ENCODE assay signal across 21 cellular contexts in genomic region chr19:11247391-11247790, GRCh38. TPM values are rescaled to one million over a fixed set of nuclear protein-coding genes. Genes with fewer than 3 reads are reported as not detected.
DNase-seq lines count a peak whose midpoint lies in the region; ATAC-seq and TF ChIP-seq lines count a peak whose summit lies in the region.
"Had no signal": no experiment of that assay in that cellular context is flagged by ENCODE, and none has a peak within 500 bp of the region (broad histone marks: within the 10 kb centered on the region; RNA-seq: fewer than 3 reads in every experiment).

No MANE protein-coding gene starts in this region.

- H3K27me3 ChIP-seq in testis, result no peaks in the 10 kb centered on the region
- H3K27me3 ChIP-seq: pancreas had no signal

- ATAC-seq in activated T-cell treated with anti-CD3 and anti-CD28 coated beads, Interleukin-2, amount 50 U/mL, for 4 hours, result no peak
- ATAC-seq: pancreas had no signal

- H3K4me1 Mint-ChIP-seq in activated T-cell treated with anti-CD3 and anti-CD28 coated beads, Interleukin-2, amount 50 U/mL, for 4 hours (ENCODE audit: low read depth), result no peaks in the 10 kb centered on the region

- peaks cover 16% of the 10 kb centered on the region for H3K4me1 ChIP-seq in testis
- H3K4me1 ChIP-seq: pancreas had no signal

- DNase-seq in choroid plexus epithelial cell (ENCODE audit: low read depth) (peak; percentile 33), cardiac septum (ENCODE audit: low spot score) (peak; percentile 91), lung microvascular endothelial cell (ENCODE audit: low read depth in 2 of 2) (peak; percentile 70 to 80), testis (peak; percentile 62), NCI-H1417 treated with DMSO at 0.1 percent for 48 hours (lab: John Stamatoyannopoulos, UW) (no peak), NCI-H446 (lab: John Stamatoyannopoulos, UW) (no peak)
- DNase-seq in activated CD4-positive, CD25-positive, alpha-beta regulatory T cell treated with anti-CD3 and anti-CD28 coated beads, Interleukin-2, amount 50 U/mL, for 72 hours, result no peak
- DNase-seq in activated T-cell treated with anti-CD3 and anti-CD28 coated beads, Interleukin-2, amount 50 U/mL, for 4 hours, result no peak
- DNase-seq: activated CD4-positive, alpha-beta memory T cell treated with anti-CD3 and anti-CD28 coated beads for 36 hours; activated T-cell treated with anti-CD3 and anti-CD28 coated beads, Interleukin-2, amount 50 U/mL, for 1 hour; CD8-positive, alpha-beta memory T cell; erythroblast; NCI-H1092 treated with DMSO at 0.1 percent for 48 hours; NCI-H69; SHP77 treated with DMSO at 0.1 percent for 48 hours; stimulated activated CD4-positive, alpha-beta T cell treated with anti-CD3 and anti-CD28 coated beads, Interleukin-12 subunit alpha, Interleukin-12 subunit beta, amount 100 ng/mL, for 4 hours; T-helper 2 cell had no signal

- no peak overlapping the region for H3K4me3 ChIP-seq in choroid plexus epithelial cell (ENCODE audit: low read depth, low read length)
- no peak overlapping the region for H3K4me3 ChIP-seq in testis
- H3K4me3 ChIP-seq: pancreas had no signal

- H3K4me3 Mint-ChIP-seq in activated T-cell treated with anti-CD3 and anti-CD28 coated beads, Interleukin-2, amount 50 U/mL, for 4 hours, result no peak overlapping the region
- H3K4me3 Mint-ChIP-seq: activated CD4-positive, alpha-beta memory T cell treated with anti-CD3 and anti-CD28 coated beads for 36 hours; activated naive CD8-positive, alpha-beta T cell; brain; CD8-positive, alpha-beta memory T cell; type B pancreatic cell had no signal

- no peaks in the 10 kb centered on the region for H3K9me3 Mint-ChIP-seq in activated T-cell treated with anti-CD3 and anti-CD28 coated beads, Interleukin-2, amount 50 U/mL, for 4 hours
- H3K9me3 Mint-ChIP-seq: activated CD4-positive, alpha-beta memory T cell treated with anti-CD3 and anti-CD28 coated beads for 36 hours; brain; CD8-positive, alpha-beta memory T cell; type B pancreatic cell had no signal

- WGBS in testis, 2 donors, result 68 to 85% methylated on average over 10 of the region's 10 CpGs

- no peak for TF ChIP-seq POLR2A in testis (IDR thresholded peaks at IDR 0.05)

- no peaks in the 10 kb centered on the region for H3K36me3 Mint-ChIP-seq in activated T-cell treated with anti-CD3 and anti-CD28 coated beads, Interleukin-2, amount 50 U/mL, for 4 hours (ENCODE audit: insufficient read depth)
- H3K36me3 Mint-ChIP-seq: activated CD4-positive, alpha-beta memory T cell treated with anti-CD3 and anti-CD28 coated beads for 36 hours; activated naive CD8-positive, alpha-beta T cell; CD8-positive, alpha-beta memory T cell had no signal

- no peaks in the 10 kb centered on the region for H3K9me3 ChIP-seq in testis
- H3K9me3 ChIP-seq: pancreas had no signal

- intact Hi-C loops in cardiac septum (cut with DNase I) (no loop called here), testis (cut with DNase I; ENCODE audit: low total_unique reads) (no loop called here)

- peaks cover 8% of the 10 kb centered on the region for H3K27me3 Mint-ChIP-seq in activated T-cell treated with anti-CD3 and anti-CD28 coated beads, Interleukin-2, amount 50 U/mL, for 4 hours (ENCODE audit: low read depth)
- H3K27me3 Mint-ChIP-seq: brain, type B pancreatic cell had no signal

- no peaks in the 10 kb centered on the region for H3K36me3 ChIP-seq in testis (ENCODE audit: low read depth, missing control alignments)

- peak overlapping the region in 1 of 2 donors; percentile 70 for H3K27ac ChIP-seq in testis
- H3K27ac ChIP-seq: pancreas had no signal

- no peak for TF ChIP-seq CTCF in choroid plexus epithelial cell (conservative IDR thresholded peaks at IDR 0.05; ENCODE audit: low read depth, low read length)
- TF ChIP-seq CTCF in testis (IDR thresholded peaks at IDR 0.05), result no peak

RNA-seq across cellular contexts. Expression of gene ANGPTL8, which starts 8.0 kb away (rescaled TPM):
- not detected for total RNA-seq in cardiac septum
- total RNA-seq in lung microvascular endothelial cell, result not detected in 2 replicates
- total RNA-seq in testis, result not detected
- polyA plus RNA-seq in testis (ENCODE audit: insufficient read depth, low read depth, low replicate concordance), result not detected
- total RNA-seq in activated T-cell treated with anti-CD3 and anti-CD28 coated beads, Interleukin-2, amount 50 U/mL, for 4 hours, result not detected
- total RNA-seq: activated CD4-positive, alpha-beta memory T cell treated with anti-CD3 and anti-CD28 coated beads for 36 hours; CD8-positive, alpha-beta memory T cell had no signal
- polyA plus RNA-seq: CD8-positive, alpha-beta memory T cell had no signal

RNA-seq across cellular contexts. Expression of gene DOCK6, which starts 14.9 kb away (rescaled TPM):
- 50.5 TPM for total RNA-seq in cardiac septum
- 46.0 and 46.4 TPM in 2 replicates for total RNA-seq in lung microvascular endothelial cell
- total RNA-seq in testis, result 10 to 100 TPM; 32.5 to 45.0 TPM
- polyA plus RNA-seq in testis (ENCODE audit: insufficient read depth, low read depth, low replicate concordance), result 18.4 TPM
- total RNA-seq in activated T-cell treated with anti-CD3 and anti-CD28 coated beads, Interleukin-2, amount 50 U/mL, for 4 hours, result 1 to 10 TPM; 1.7 to 2.9 (median 2.1) TPM

RNA-seq across cellular contexts. Expression of gene TSPAN16, which starts 48.6 kb away (rescaled TPM):
- not detected for total RNA-seq in cardiac septum
- total RNA-seq in lung microvascular endothelial cell, result not detected in 2 replicates
- 100 to 1,000 TPM in 1 of 2 donors, 10 to 100 TPM in 1; 42.5 to 137 TPM for total RNA-seq in testis
- 180 TPM for polyA plus RNA-seq in testis (ENCODE audit: insufficient read depth, low read depth, low replicate concordance)
- total RNA-seq in activated T-cell treated with anti-CD3 and anti-CD28 coated beads, Interleukin-2, amount 50 U/mL, for 4 hours, result not detected
- total RNA-seq: activated CD4-positive, alpha-beta memory T cell treated with anti-CD3 and anti-CD28 coated beads for 36 hours; CD8-positive, alpha-beta memory T cell; pancreas had no signal
- polyA plus RNA-seq: CD8-positive, alpha-beta memory T cell; pancreas had no signal

RNA-seq across cellular contexts. Expression of gene KANK2, which starts 50.0 kb away (rescaled TPM):
- total RNA-seq in cardiac septum (499 TPM), lung microvascular endothelial cell (39.0 and 110 TPM in 2 replicates), testis (100 to 1,000 TPM in 1 of 2 donors, 10 to 100 TPM in 1; 98.9 to 161 TPM)
- polyA plus RNA-seq in testis (ENCODE audit: insufficient read depth, low read depth, low replicate concordance), result 77.7 TPM
- under 1 TPM; 0.58 to 0.96 (median 0.92) TPM for total RNA-seq in activated T-cell treated with anti-CD3 and anti-CD28 coated beads, Interleukin-2, amount 50 U/mL, for 4 hours

Comparison
In these comparisons a context has a peak if more than half of its experiments do, and no peak if none do; other contexts are left out.
1. DNase-seq: peak in choroid plexus epithelial cell (single experiment), cardiac septum (single experiment), lung microvascular endothelial cell (2 of 2) and testis (single experiment); none in NCI-H1417 treated with DMSO at 0.1 percent for 48 hours (single experiment), NCI-H446 (0 of 2), activated CD4-positive, CD25-positive, alpha-beta regulatory T cell treated with anti-CD3 and anti-CD28 coated beads, Interleukin-2, amount 50 U/mL, for 72 hours (single experiment) and activated T-cell treated with anti-CD3 and anti-CD28 coated beads, Interleukin-2, amount 50 U/mL, for 4 hours (single experiment).
2. RNA of gene DOCK6, which starts 14.9 kb away (total RNA-seq): 50.5 TPM in cardiac septum (single experiment), 46.0 to 46.4 TPM in lung microvascular endothelial cell and 32.5 to 45.0 TPM in testis; 1.7 to 2.9 TPM in activated T-cell treated with anti-CD3 and anti-CD28 coated beads, Interleukin-2, amount 50 U/mL, for 4 hours; every median in the first group is over 4 times any median in the second.
3. RNA of gene TSPAN16, which starts 48.6 kb away (total RNA-seq): 42.5 to 137 TPM in testis; not detected in cardiac septum (single experiment), not detected in lung microvascular endothelial cell and not detected in activated T-cell treated with anti-CD3 and anti-CD28 coated beads, Interleukin-2, amount 50 U/mL, for 4 hours; every median in the first group is over 10 times any median in the second.